16 cellular contexts compared by ENCODE assay signal in genomic region chr5:7363067-7363677, GRCh38. TPM values are rescaled to one million over a fixed set of nuclear protein-coding genes. Genes with fewer than 3 reads are reported as not detected.
DNase-seq lines count a peak whose midpoint lies in the region; ATAC-seq and TF ChIP-seq lines count a peak whose summit lies in the region.
"Had no signal": no experiment of that assay in that cellular context is flagged by ENCODE, and none has a peak within 500 bp of the region (broad histone marks: within the 10 kb centered on the region; RNA-seq: fewer than 3 reads in every experiment).

No MANE protein-coding gene starts in this region.

- TF ChIP-seq CTCF in GM23338 (conservative IDR thresholded peaks at IDR 0.05; ENCODE audit: low read depth in 2 of 2) (no peak), endodermal cell (conservative IDR thresholded peaks at IDR 0.05) (no peak)

- H3K4me1 ChIP-seq in GM23338 (ENCODE audit: insufficient read depth) (peaks cover 39% of the 10 kb centered on the region), HUES64 (ENCODE audit: insufficient read depth, low read length) (peaks cover 29% of the 10 kb centered on the region), endodermal cell (ENCODE audit: control insufficient read depth, insufficient read depth, low read length) (peaks cover 13% of the 10 kb centered on the region)
- H3K4me1 ChIP-seq: Caco-2 had no signal

- no peak overlapping the region for H3K4me3 Mint-ChIP-seq in GM23338
- H3K4me3 Mint-ChIP-seq in endodermal cell: no peak overlapping the region
- H3K4me3 Mint-ChIP-seq: CD4-positive, alpha-beta T cell; HFFc6 had no signal

- H3K27me3 ChIP-seq in GM23338 (ENCODE audit: insufficient read depth) (no peaks in the 10 kb centered on the region), HUES64 (ENCODE audit: insufficient read depth, low read length) (no peaks in the 10 kb centered on the region), endodermal cell (ENCODE audit: control insufficient read depth, insufficient read depth, low read length, poor library complexity, severe bottlenecking) (no peaks in the 10 kb centered on the region)

- peak overlapping the region; percentile 50 for H3K4me2 ChIP-seq in GM23338

- H3K36me3 ChIP-seq in GM23338 (ENCODE audit: insufficient read depth) (no peaks in the 10 kb centered on the region), HUES64 (ENCODE audit: insufficient read depth, low read length) (no peaks in the 10 kb centered on the region), endodermal cell (ENCODE audit: control insufficient read depth, insufficient read depth, low read length) (no peaks in the 10 kb centered on the region)

- no peaks in the 10 kb centered on the region for H3K79me2 ChIP-seq in GM23338 (replicated peaks; ENCODE audit: insufficient read depth)

- H3K36me3 Mint-ChIP-seq in GM23338 (ENCODE audit: low read depth): peaks cover 32% of the 10 kb centered on the region
- H3K36me3 Mint-ChIP-seq in endodermal cell (ENCODE audit: low read depth): peaks cover 9% of the 10 kb centered on the region

- in situ Hi-C loops in ACHN (cut with HindIII; ENCODE audit: low pct_ligation_motif_present, low pct_unique_long_range_greater_than_20kb, low sequenced_read_pairs): no loop called here

- WGBS in HUES64: 55% methylated on average over 2 of the region's 2 CpGs
- 81 to 100% methylated on average over 1 to 2 of the region's 2 CpGs for WGBS in endodermal cell (ENCODE audit: insufficient coverage in 1 of 2, insufficient read length in 1 of 2), 2 experiments

- H3F3A ChIP-seq in GM23338 (replicated peaks; ENCODE audit: low read depth): peaks cover 2% of the 10 kb centered on the region; the same call in 1 of the 2 replicates

- H2AFZ ChIP-seq in GM23338: no peak overlapping the region
- H2AFZ ChIP-seq: GM23248 had no signal

- intact Hi-C loops in cardiac septum (cut with DNase I): no loop called here

- H4K20me1 ChIP-seq in GM23338 (replicated peaks; ENCODE audit: insufficient read depth): no peaks in the 10 kb centered on the region

- peak overlapping the region; percentile 73 for H3K27ac Mint-ChIP-seq in GM23338
- H3K27ac Mint-ChIP-seq in endodermal cell: no peak overlapping the region
- H3K27ac Mint-ChIP-seq: CD4-positive, alpha-beta T cell; HFFc6 had no signal

- peaks cover 11% of the 10 kb centered on the region for H3K9me2 ChIP-seq in GM23338 (ENCODE audit: insufficient read depth)

- no peaks in the 10 kb centered on the region for H3K9me3 ChIP-seq in HUES64 (ENCODE audit: insufficient read depth, low read depth, low read length)
- H3K9me3 ChIP-seq in endodermal cell (ENCODE audit: control insufficient read depth, low read length): peaks cover 40% of the 10 kb centered on the region
- H3K9me3 ChIP-seq: Caco-2 had no signal

- H3K4me3 ChIP-seq in GM23338: no peak overlapping the region
- H3K4me3 ChIP-seq in HUES64 (ENCODE audit: low read length): no peak overlapping the region
- H3K4me3 ChIP-seq in endodermal cell (ENCODE audit: low read length): peak overlapping the region; percentile 26
- H3K4me3 ChIP-seq: GM23248 had no signal

- H3K9me3 Mint-ChIP-seq in GM23338 (peaks cover 9% of the 10 kb centered on the region), endodermal cell (peaks cover 38% of the 10 kb centered on the region)

- H3K27ac ChIP-seq in GM23338 (ENCODE audit: low read depth): peak overlapping the region; percentile 86
- peak overlapping the region; percentile 68; the same call in 1 of the 2 replicates for H3K27ac ChIP-seq in HUES64 (ENCODE audit: low read depth, low read length)
- no peak overlapping the region for H3K27ac ChIP-seq in endodermal cell (ENCODE audit: low read depth, low read length)
- H3K27ac ChIP-seq: C4-2B, GM23248 had no signal

- H3K9ac ChIP-seq in HUES64 (ENCODE audit: low read depth, low read length) (no peak overlapping the region), endodermal cell (ENCODE audit: extremely low read depth, low read length, poor library complexity, severe bottlenecking) (no peak overlapping the region)
- H3K9ac ChIP-seq: GM23248 had no signal

- peak; percentile 32 for DNase-seq in GM23338 (ENCODE audit: low spot score)
- DNase-seq in endodermal cell: no peak
- peak; percentile 31 for DNase-seq in pons (ENCODE audit: low spot score)
- no peak for DNase-seq in cardiac septum (ENCODE audit: low spot score)
- DNase-seq in ACHN: no peak
- DNase-seq: AML-193; Caco-2; CD4-positive, alpha-beta T cell; GM23248; H7; HFFc6 had no signal

- no peak for ATAC-seq in GM23338
- ATAC-seq in HG02759 (IDR thresholded peaks at IDR 0.05; ENCODE audit: unreplicated experiment): no peak
- ATAC-seq: HCT116 had no signal

- H3K27me3 Mint-ChIP-seq in GM23338 (ENCODE audit: insufficient read depth, low read depth, poor library complexity) (peaks cover 6% of the 10 kb centered on the region), endodermal cell (ENCODE audit: insufficient read depth) (no peaks in the 10 kb centered on the region)
- H3K27me3 Mint-ChIP-seq: CD4-positive, alpha-beta T cell had no signal

- H3K4me1 Mint-ChIP-seq in GM23338: peaks cover 45% of the 10 kb centered on the region
- peaks cover 20% of the 10 kb centered on the region for H3K4me1 Mint-ChIP-seq in endodermal cell

TF ChIP-seq in GM23338, 12 proteins besides CTCF, POLR2A, EP300 and RAD21 (continues in another document):
- TF ChIP-seq NANOG (IDR thresholded peaks at IDR 0.05; ENCODE audit: borderline replicate concordance) (peak; percentile 94), CREB1 (CRISPR knock-in tag; IDR thresholded peaks at IDR 0.05; ENCODE audit: low read depth) (no peak), JUNB (IDR thresholded peaks at IDR 0.05; ENCODE audit: unreplicated experiment) (no peak), ZNF331 (CRISPR knock-in tag; IDR thresholded peaks at IDR 0.05; ENCODE audit: low read depth) (no peak), EZH2 (IDR thresholded peaks at IDR 0.05; ENCODE audit: low read depth, unreplicated experiment) (no peak), ZNF462 (CRISPR knock-in tag; IDR thresholded peaks at IDR 0.05) (peak; percentile 56; the same call in 1 of the 2 replicates), ZNF114 (CRISPR knock-in tag; IDR thresholded peaks at IDR 0.05) (0 out of 2 replicates have a peak, but pooled peaks have one; percentile 41)

RNA-seq across cellular contexts. Expression of gene ADCY2, which starts 32.8 kb away (rescaled TPM):
- 49.3 and 74.9 TPM in 2 replicates for total RNA-seq in GM23338 (2014; rRNA removed; shearing (Covaris generic))
- 20.0 and 23.8 TPM in 2 replicates for polyA plus RNA-seq in GM23338 (2016; fragmentation: Nextera tagmentation; extraction: Ambion mirVana)
- 41.4 TPM for polyA plus RNA-seq in HUES64 (2013, experiment 1 of 2)
- 43.0 TPM for polyA plus RNA-seq in HUES64 (2013, experiment 2 of 2)
- total RNA-seq in endodermal cell (10 to 100 TPM; 61.5 to 63.2 TPM), cardiac septum (0.54 TPM)
- 16.5 TPM for polyA plus RNA-seq in endodermal cell (2013, experiment 1 of 2)
- polyA plus RNA-seq in endodermal cell (2013, experiment 2 of 2): 10.5 TPM
- total RNA-seq: Caco-2; CD4-positive, alpha-beta T cell; GM23248; HFFc6 had no signal
- polyA plus RNA-seq: BJ had no signal

Comparison
In these comparisons a context has a peak if more than half of its experiments do, and no peak if none do; other contexts are left out.
1. DNase-seq: peak in GM23338 (single experiment) and pons (single experiment); none in endodermal cell (single experiment), cardiac septum (single experiment) and ACHN (single experiment).
2. RNA of gene ADCY2, which starts 32.8 kb away (total RNA-seq): 49.3 to 74.9 TPM in GM23338 and 61.5 to 63.2 TPM in endodermal cell; 0.54 TPM in cardiac septum (single experiment); every median in the first group is over 10 times any median in the second.